8 cellular contexts compared by ENCODE assay signal in the genomic region with DNA sequence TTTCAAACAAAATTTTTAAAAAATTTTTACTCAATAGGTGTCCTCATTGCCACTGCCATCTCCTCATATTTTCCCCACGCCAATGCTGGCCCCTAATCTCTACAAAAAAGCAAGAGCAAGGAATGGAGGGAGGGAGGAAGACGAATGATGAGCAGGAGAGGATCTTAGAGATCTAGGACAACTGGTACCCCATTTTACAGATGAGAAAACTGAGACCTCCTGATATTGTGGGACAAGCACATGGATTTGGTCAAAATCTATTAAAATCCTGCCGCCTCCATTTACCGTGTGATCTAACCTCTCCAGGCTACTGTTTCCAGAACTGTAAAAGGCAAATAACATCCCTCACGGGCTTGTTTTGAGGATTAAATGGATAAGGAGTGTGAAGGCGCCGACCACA. TPM values are rescaled to one million over a fixed set of nuclear protein-coding genes. Genes with fewer than 3 reads are reported as not detected.
DNase-seq lines count a peak whose midpoint lies in the region; ATAC-seq, FAIRE-seq and TF ChIP-seq lines count a peak whose summit lies in the region.

No MANE protein-coding gene starts in this region.

- no peaks in the 10 kb centered on the region for H3K9me2 ChIP-seq in PC-3 (replicated peaks; ENCODE audit: low read length)

- POLR2A ChIA-PET in PC-3 (lab: Charles Lee; ENCODE audit: unreplicated experiment) = no interaction called here

- H3K4me1 ChIP-seq in CD4-positive, CD25-positive, alpha-beta regulatory T cell (ENCODE audit: control insufficient read depth, insufficient read depth, low read length, poor library complexity, severe bottlenecking) = peaks cover 50% of the 10 kb centered on the region
- H3K4me1 ChIP-seq in PC-3 (ENCODE audit: insufficient read depth, low read length) = peaks cover 35% of the 10 kb centered on the region
- peaks cover 62% of the 10 kb centered on the region for H3K4me1 ChIP-seq in psoas muscle
- peaks cover 0 to 12% (median 0%) of the 10 kb centered on the region in 3 donors for H3K4me1 ChIP-seq in pancreas

- DNase-seq in CD4-positive, CD25-positive, alpha-beta regulatory T cell = no peak
- DNase-seq in PC-3 = no peak
- no peak for DNase-seq in endothelial cell (ENCODE audit: low spot score)
- no peak for DNase-seq in psoas muscle
- DNase-seq in SW480 (ENCODE audit: low spot score) = no peak
- DNase-seq in COLO829 (ENCODE audit: low spot score) = no peak
- no peak for DNase-seq in NOMO-1 treated with DMSO at 0.1 percent for 48 hours (lab: John Stamatoyannopoulos, UW; ENCODE audit: unreplicated experiment)
- DNase-seq in pancreas = no peak

- H3K4me3 Mint-ChIP-seq in CD4-positive, CD25-positive, alpha-beta regulatory T cell = peak overlapping the region; percentile 92 to 99 (median 96)
- no peak overlapping the region for H3K4me3 Mint-ChIP-seq in endothelial cell (ENCODE audit: unreplicated experiment)

- H3K9me3 ChIP-seq in CD4-positive, CD25-positive, alpha-beta regulatory T cell (ENCODE audit: control insufficient read depth in 2 of 2, low read length in 2 of 2) = no peaks in the 10 kb centered on the region
- H3K9me3 ChIP-seq in PC-3 (ENCODE audit: low read length) = no peaks in the 10 kb centered on the region
- no peaks in the 10 kb centered on the region for H3K9me3 ChIP-seq in psoas muscle
- no peaks in the 10 kb centered on the region for H3K9me3 ChIP-seq in pancreas

- H3K27ac ChIP-seq in CD4-positive, CD25-positive, alpha-beta regulatory T cell (ENCODE audit: insufficient read depth, low read length, poor library complexity, severe bottlenecking) = peak overlapping the region; percentile 86
- peak overlapping the region; percentile 69 for H3K27ac ChIP-seq in PC-3 (ENCODE audit: low read length)
- peak overlapping the region; percentile 54 for H3K27ac ChIP-seq in psoas muscle
- peak overlapping the region in 1 of 4 donors; percentile 46 for H3K27ac ChIP-seq in pancreas

- no peaks in the 10 kb centered on the region for H3K9me3 Mint-ChIP-seq in CD4-positive, CD25-positive, alpha-beta regulatory T cell
- no peaks in the 10 kb centered on the region for H3K9me3 Mint-ChIP-seq in endothelial cell (ENCODE audit: unreplicated experiment)

- peaks cover 19 to 72% (median 54%) of the 10 kb centered on the region in 4 donors for H3K4me1 Mint-ChIP-seq in CD4-positive, CD25-positive, alpha-beta regulatory T cell
- H3K4me1 Mint-ChIP-seq in endothelial cell (ENCODE audit: unreplicated experiment) = peaks cover 40% of the 10 kb centered on the region

- peaks cover 3% of the 10 kb centered on the region for H3F3A ChIP-seq in PC-3 (ENCODE audit: low read length, unreplicated experiment)

- H3K36me3 Mint-ChIP-seq in CD4-positive, CD25-positive, alpha-beta regulatory T cell = peaks cover 14% of the 10 kb centered on the region
- peaks cover 14% of the 10 kb centered on the region for H3K36me3 Mint-ChIP-seq in endothelial cell (ENCODE audit: low read depth, unreplicated experiment)

- no TSS peak for BruUV-seq in PC-3 (replicated peaks; lab: Mats Ljungman, UMichigan)

- peak overlapping the region; percentile 46; the same call in 1 of the 2 replicates for H2AFZ ChIP-seq in PC-3 (ENCODE audit: low read length)

- WGBS in psoas muscle, 3 donors = 70 to 73% (median 71%) methylated on average over 7 of the region's 7 CpGs
- 77 to 88% methylated on average over 7 of the region's 7 CpGs for WGBS in pancreas, 2 donors

- no peak overlapping the region for H3K9ac ChIP-seq in PC-3 (ENCODE audit: low read length)

- intact Hi-C loops in PC-3 (cut with micrococcal nuclease) = loop anchor here (5.0 to 10.0 kb wide), 3 partner anchors 39 to 384 kb away; a partner anchor contains a TSS
- intact Hi-C loops in psoas muscle (cut with DNase I) = loop anchor here (5.0 kb wide), 3 partner anchors 49 to 111 kb away; no protein-coding TSS in a partner anchor
- intact Hi-C loops in pancreas (cut with DNase I) = no loop called here

- H3K4me2 ChIP-seq in PC-3 (ENCODE audit: low read length) = peak overlapping the region; percentile 83

- peak overlapping the region; percentile 90 for H3K4me3 ChIP-seq in CD4-positive, CD25-positive, alpha-beta regulatory T cell (ENCODE audit: low read depth, low read length)
- H3K4me3 ChIP-seq in PC-3 (ENCODE audit: low read length) (peak overlapping the region; percentile 60), psoas muscle (peak overlapping the region; percentile 87), pancreas (no peak overlapping the region)

- 0 out of 2 replicates have a peak, but pooled peaks cover 4% of the 10 kb centered on the region for H3K79me2 ChIP-seq in PC-3 (ENCODE audit: low read length)

- no peaks in the 10 kb centered on the region for H4K20me1 ChIP-seq in PC-3 (ENCODE audit: low read length)

- peaks cover 4% of the 10 kb centered on the region for H3K36me3 ChIP-seq in CD4-positive, CD25-positive, alpha-beta regulatory T cell (ENCODE audit: control insufficient read depth, insufficient read depth, low read length)
- no peaks in the 10 kb centered on the region for H3K36me3 ChIP-seq in PC-3 (ENCODE audit: low read depth, low read length)
- no peaks in the 10 kb centered on the region for H3K36me3 ChIP-seq in psoas muscle (ENCODE audit: insufficient read depth in 1 of 2, low read depth in 1 of 2)
- H3K36me3 ChIP-seq in pancreas = no peaks in the 10 kb centered on the region

- CTCF ChIA-PET in PC-3 (lab: Charles Lee) = interaction anchor here (0.7 kb wide), 1 partner anchor 41 kb away, joined by 3 read pairs; no protein-coding TSS in a partner anchor

- peak overlapping the region in 2 of 3 donors; percentile 94 to 95 for H3K27ac Mint-ChIP-seq in CD4-positive, CD25-positive, alpha-beta regulatory T cell
- H3K27ac Mint-ChIP-seq in endothelial cell (ENCODE audit: unreplicated experiment) = peak overlapping the region; percentile 77

- ATAC-seq in CD4-positive, CD25-positive, alpha-beta regulatory T cell (ENCODE audit: low read depth in 2 of 2) = no peak
- ATAC-seq in PC-3 (no peak), psoas muscle (no peak), pancreas (no peak)

- TF ChIP-seq CTCF in PC-3 (conservative IDR thresholded peaks at IDR 0.05; ENCODE audit: low read depth, low read length) (no peak), endothelial cell (IDR thresholded peaks at IDR 0.05; ENCODE audit: unreplicated experiment) (no peak), psoas muscle (IDR thresholded peaks at IDR 0.05) (no peak), pancreas (IDR thresholded peaks at IDR 0.05) (no peak)

- no peaks in the 10 kb centered on the region for H3K27me3 Mint-ChIP-seq in CD4-positive, CD25-positive, alpha-beta regulatory T cell
- H3K27me3 Mint-ChIP-seq in endothelial cell (ENCODE audit: unreplicated experiment) = peaks cover 8% of the 10 kb centered on the region

- no peaks in the 10 kb centered on the region for H3K27me3 ChIP-seq in CD4-positive, CD25-positive, alpha-beta regulatory T cell (ENCODE audit: control insufficient read depth, insufficient read depth, low read length)
- H3K27me3 ChIP-seq in PC-3 (ENCODE audit: low read length) = no peaks in the 10 kb centered on the region
- no peaks in the 10 kb centered on the region for H3K27me3 ChIP-seq in psoas muscle (ENCODE audit: insufficient read depth in 3 of 3, low read length in 2 of 3)
- no peaks in the 10 kb centered on the region for H3K27me3 ChIP-seq in pancreas

- FAIRE-seq in pancreas (lab: Jason Lieb, UNC) = no peak

RNA-seq across cellular contexts. Expression of a gene that starts 4.6 kb away (rescaled TPM):
- 24.8 TPM for total RNA-seq in CD4-positive, CD25-positive, alpha-beta regulatory T cell
- 1 to 10 TPM in 3 of 4 donors, under 1 TPM in 1; 0.95 to 3.4 (median 2.1) TPM for polyA plus RNA-seq in CD4-positive, CD25-positive, alpha-beta regulatory T cell
- total RNA-seq in PC-3 (2014; rRNA removed) (1.2 and 3.2 TPM in 2 replicates), endothelial cell (ENCODE audit: unreplicated experiment) (17.1 TPM), psoas muscle (10 to 100 TPM; 11.7 to 38.7 (median 17.5) TPM), pancreas (10 to 100 TPM; 19.7 to 36.6 (median 22.2) TPM)
- polyA plus RNA-seq in psoas muscle (1 to 10 TPM; 3.2 to 6.4 (median 4.5) TPM), pancreas (10 to 100 TPM in 1 of 2 donors, 1 to 10 TPM in 1; 9.6 to 11.3 TPM)

Comparison
In these comparisons a context has a peak if more than half of its experiments do, and no peak if none do; other contexts are left out.
1. H3K4me3 ChIP-seq: peak in CD4-positive, CD25-positive, alpha-beta regulatory T cell (single experiment), PC-3 (single experiment) and psoas muscle (single experiment); none in pancreas (0 of 4).
2. intact Hi-C loops: an anchor here in PC-3 (5.0 to 10.0 kb wide) and psoas muscle (5.0 kb wide); none called in pancreas.